ENCODE assay signal across 15 cellular contexts in genomic region chr19:35844482-35845214, GRCh38. TPM values are rescaled to one million over a fixed set of nuclear protein-coding genes. Genes with fewer than 3 reads are reported as not detected.
DNase-seq lines count a peak whose midpoint lies in the region; ATAC-seq, FAIRE-seq and TF ChIP-seq lines count a peak whose summit lies in the region.
"Had no signal": no experiment of that assay in that cellular context is flagged by ENCODE, and none has a peak within 500 bp of the region (broad histone marks: within the 10 kb centered on the region; RNA-seq: fewer than 3 reads in every experiment).

No MANE protein-coding gene starts in this region.

- peaks cover 18% of the 10 kb centered on the region for H3K4me1 Mint-ChIP-seq in activated T-cell treated with anti-CD3 and anti-CD28 coated beads, Interleukin-2, amount 50 U/mL, for 4 hours (ENCODE audit: low read depth)
- peaks cover 12% of the 10 kb centered on the region for H3K4me1 Mint-ChIP-seq in activated T-helper 1 cell treated with anti-CD3 and anti-CD28 coated beads, Interleukin-12 subunit alpha, Interleukin-12 subunit beta, Interleukin-2, Interleukin-4 antibody, amounts not matched to agents 30 ng/mL and 10 ng/mL and 1 ng/mL, durations not matched to agents 14 hours and 24 hours and 36 hours (ENCODE audit: low read depth)
- H3K4me1 Mint-ChIP-seq in stimulated activated naive B cell treated with anti-CD40 and anti-IgM and Interleukin-4, amounts not matched to agents 10 μg/mL and 1 μg/mL and 100 μg/mL, for 72 hours, result peaks cover 11 to 24% of the 10 kb centered on the region in 2 donors

- peaks cover 61% of the 10 kb centered on the region for H3K27me3 Mint-ChIP-seq in activated T-cell treated with anti-CD3 and anti-CD28 coated beads, Interleukin-2, amount 50 U/mL, for 4 hours (ENCODE audit: low read depth)
- H3K27me3 Mint-ChIP-seq in activated T-helper 1 cell treated with anti-CD3 and anti-CD28 coated beads, Interleukin-12 subunit alpha, Interleukin-12 subunit beta, Interleukin-2, Interleukin-4 antibody, amounts not matched to agents 30 ng/mL and 10 ng/mL and 1 ng/mL, durations not matched to agents 14 hours and 24 hours and 36 hours (ENCODE audit: insufficient read depth), result peaks cover 42% of the 10 kb centered on the region
- H3K27me3 Mint-ChIP-seq in stimulated activated naive B cell treated with anti-CD40 and anti-IgM and Interleukin-4, amounts not matched to agents 10 μg/mL and 1 μg/mL and 100 μg/mL, for 72 hours, result peaks cover 65 to 72% of the 10 kb centered on the region in 2 donors

- no peak overlapping the region for H3K27ac ChIP-seq in keratinocyte (ENCODE audit: control insufficient read depth, insufficient read depth, low read length)
- H3K27ac ChIP-seq: GM23248 had no signal

- H3K36me3 Mint-ChIP-seq in activated T-cell treated with anti-CD3 and anti-CD28 coated beads, Interleukin-2, amount 50 U/mL, for 4 hours (ENCODE audit: insufficient read depth), result no peaks in the 10 kb centered on the region
- H3K36me3 Mint-ChIP-seq in activated T-helper 1 cell treated with anti-CD3 and anti-CD28 coated beads, Interleukin-12 subunit alpha, Interleukin-12 subunit beta, Interleukin-2, Interleukin-4 antibody, amounts not matched to agents 30 ng/mL and 10 ng/mL and 1 ng/mL, durations not matched to agents 14 hours and 24 hours and 36 hours (ENCODE audit: low read depth), result peaks cover 3% of the 10 kb centered on the region
- H3K36me3 Mint-ChIP-seq in stimulated activated naive B cell treated with anti-CD40 and anti-IgM and Interleukin-4, amounts not matched to agents 10 μg/mL and 1 μg/mL and 100 μg/mL, for 72 hours, result peaks cover 0 to 7% of the 10 kb centered on the region in 2 donors

- no peaks in the 10 kb centered on the region for H3K9me1 ChIP-seq in keratinocyte (ENCODE audit: control insufficient read depth, extremely low read depth, insufficient read depth, low read length)

- FAIRE-seq in keratinocyte (lab: Jason Lieb, UNC), result no peak
- FAIRE-seq: islet of Langerhans had no signal

- DNase-seq in activated T-cell treated with anti-CD3 and anti-CD28 coated beads, Interleukin-2, amount 50 U/mL, for 4 hours, result no peak
- DNase-seq in activated T-cell treated with anti-CD3 and anti-CD28 coated beads, Interleukin-2, amount 50 U/mL, for 48 hours, result no peak
- no peak for DNase-seq in activated T-helper 1 cell treated with anti-CD3 and anti-CD28 coated beads, Interleukin-12 subunit alpha, Interleukin-12 subunit beta, Interleukin-2, Interleukin-4 antibody, amounts not matched to agents 30 ng/mL and 10 ng/mL and 1 ng/mL, durations not matched to agents 14 hours and 24 hours and 36 hours (ENCODE audit: low spot score)
- no peak for DNase-seq in keratinocyte (ENCODE audit: low read depth, low spot score)
- DNase-seq in stimulated activated naive B cell treated with anti-CD40 and anti-IgM and Interleukin-4, amounts not matched to agents 10 μg/mL and 1 μg/mL and 100 μg/mL, for 72 hours, result no peak
- DNase-seq in NCI-H2196 treated with DMSO at 0.1 percent for 48 hours (lab: John Stamatoyannopoulos, UW; ENCODE audit: unreplicated experiment), result no peak
- DNase-seq in activated gamma-delta T cell (lab: John Stamatoyannopoulos, UW), result no peak
- DNase-seq: NCI-H524 treated with DMSO at 0.1 percent for 48 hours had no signal

- peak overlapping the region; percentile 74 for H3K4me2 ChIP-seq in keratinocyte (ENCODE audit: control insufficient read depth, extremely low read depth, insufficient read depth, low read depth, low read length)

- peaks cover 3% of the 10 kb centered on the region for H3K4me1 ChIP-seq in keratinocyte (ENCODE audit: control insufficient read depth, extremely low read depth, insufficient read depth, low read length)

- H3K4me3 ChIP-seq in keratinocyte (ENCODE audit: control insufficient read depth in 2 of 3, extremely low read depth in 1 of 3, insufficient read depth in 2 of 3, low read depth in 1 of 3, low read length in 3 of 3), result peak overlapping the region in 1 of 3 experiments; percentile 60

- no peaks in the 10 kb centered on the region for H4K20me1 ChIP-seq in keratinocyte (ENCODE audit: control insufficient read depth, extremely low read depth, insufficient read depth, low read length)

- no peak overlapping the region for H3K27ac Mint-ChIP-seq in activated T-helper 1 cell treated with anti-CD3 and anti-CD28 coated beads, Interleukin-12 subunit alpha, Interleukin-12 subunit beta, Interleukin-2, Interleukin-4 antibody, amounts not matched to agents 30 ng/mL and 10 ng/mL and 1 ng/mL, durations not matched to agents 14 hours and 24 hours and 36 hours
- no peak overlapping the region for H3K27ac Mint-ChIP-seq in stimulated activated naive B cell treated with anti-CD40 and anti-IgM and Interleukin-4, amounts not matched to agents 10 μg/mL and 1 μg/mL and 100 μg/mL, for 72 hours

- peak overlapping the region; percentile 46 for H3K4me3 Mint-ChIP-seq in activated T-cell treated with anti-CD3 and anti-CD28 coated beads, Interleukin-2, amount 50 U/mL, for 4 hours
- peak overlapping the region; percentile 38 for H3K4me3 Mint-ChIP-seq in activated T-helper 1 cell treated with anti-CD3 and anti-CD28 coated beads, Interleukin-12 subunit alpha, Interleukin-12 subunit beta, Interleukin-2, Interleukin-4 antibody, amounts not matched to agents 30 ng/mL and 10 ng/mL and 1 ng/mL, durations not matched to agents 14 hours and 24 hours and 36 hours
- peak overlapping the region; percentile 29 to 76 for H3K4me3 Mint-ChIP-seq in stimulated activated naive B cell treated with anti-CD40 and anti-IgM and Interleukin-4, amounts not matched to agents 10 μg/mL and 1 μg/mL and 100 μg/mL, for 72 hours

- no peaks in the 10 kb centered on the region for H3K79me2 ChIP-seq in keratinocyte (ENCODE audit: control insufficient read depth, insufficient read depth, low read length)

- H2AFZ ChIP-seq in keratinocyte (ENCODE audit: control insufficient read depth, low read length), result no peak overlapping the region
- H2AFZ ChIP-seq: GM23248 had no signal

- no peak for ATAC-seq in activated T-cell treated with anti-CD3 and anti-CD28 coated beads, Interleukin-2, amount 50 U/mL, for 4 hours
- ATAC-seq in stimulated activated naive B cell treated with anti-CD40 and anti-IgM and Interleukin-4, amounts not matched to agents 10 μg/mL and 1 μg/mL and 100 μg/mL, for 72 hours (replicated peaks), result no peak
- no peak for ATAC-seq in HG03442 (IDR thresholded peaks at IDR 0.05; ENCODE audit: unreplicated experiment)

- intact Hi-C loops in activated T-helper 1 cell treated with anti-CD3 and anti-CD28 coated beads, Interleukin-12 subunit alpha, Interleukin-12 subunit beta, Interleukin-2, Interleukin-4 antibody, amounts not matched to agents 30 ng/mL and 10 ng/mL and 1 ng/mL, durations not matched to agents 14 hours and 24 hours and 36 hours (cut with micrococcal nuclease), result no loop called here

- no peaks in the 10 kb centered on the region for H3K36me3 ChIP-seq in keratinocyte (ENCODE audit: control insufficient read depth in 2 of 2, extremely low read depth in 1 of 2, insufficient read depth in 2 of 2, low read length in 2 of 2)

- no peaks in the 10 kb centered on the region for H3K9me3 ChIP-seq in keratinocyte (ENCODE audit: control insufficient read depth, low read depth, low read length)

- no peaks in the 10 kb centered on the region for H3K9me3 Mint-ChIP-seq in activated T-cell treated with anti-CD3 and anti-CD28 coated beads, Interleukin-2, amount 50 U/mL, for 4 hours
- no peaks in the 10 kb centered on the region for H3K9me3 Mint-ChIP-seq in activated T-helper 1 cell treated with anti-CD3 and anti-CD28 coated beads, Interleukin-12 subunit alpha, Interleukin-12 subunit beta, Interleukin-2, Interleukin-4 antibody, amounts not matched to agents 30 ng/mL and 10 ng/mL and 1 ng/mL, durations not matched to agents 14 hours and 24 hours and 36 hours
- peaks cover 7 to 8% of the 10 kb centered on the region in 2 donors for H3K9me3 Mint-ChIP-seq in stimulated activated naive B cell treated with anti-CD40 and anti-IgM and Interleukin-4, amounts not matched to agents 10 μg/mL and 1 μg/mL and 100 μg/mL, for 72 hours

- dilution Hi-C loops in keratinocyte (cut with MboI; ENCODE audit: extremely low pct_ligation_motif_present, low sequenced_read_pairs), result no loop called here

- H3K9ac ChIP-seq in keratinocyte (ENCODE audit: control insufficient read depth, extremely low read depth, insufficient read depth, low read length), result no peak overlapping the region
- H3K9ac ChIP-seq: GM23248 had no signal

- H3K27me3 ChIP-seq in keratinocyte (ENCODE audit: control insufficient read depth, extremely low read depth, insufficient read depth, low read length), result peaks cover 38% of the 10 kb centered on the region

- no peak for TF ChIP-seq CTCF in keratinocyte (optimal IDR thresholded peaks at IDR 0.05 in 1 of 3, IDR thresholded peaks at IDR 0.05 in 1 of 3, conservative IDR thresholded peaks at IDR 0.05 in 1 of 3; ENCODE audit: extremely low read depth in 1 of 3, insufficient read depth in 2 of 3, low read length in 3 of 3)

RNA-seq across cellular contexts. Expression of gene NPHS1, which starts 7.7 kb away (rescaled TPM):
- under 1 TPM in 2 of 3 donors, not detected in 1; 0.13 to 0.16 TPM for total RNA-seq in activated T-cell treated with anti-CD3 and anti-CD28 coated beads, Interleukin-2, amount 50 U/mL, for 4 hours
- 0.05 TPM in 1 of 2 replicates, not detected in the other for total RNA-seq in activated T-helper 1 cell treated with anti-CD3 and anti-CD28 coated beads, Interleukin-12 subunit alpha, Interleukin-12 subunit beta, Interleukin-2, Interleukin-4 antibody, amounts not matched to agents 30 ng/mL and 10 ng/mL and 1 ng/mL, durations not matched to agents 14 hours and 24 hours and 36 hours
- not detected in 3 replicates for polyA plus RNA-seq in keratinocyte
- polyA plus RNA-seq in keratinocyte (2011; ENCODE audit: low read depth), result not detected
- polyA plus RNA-seq in keratinocyte (2011; cell fraction: cytosol; rRNA removed), result not detected in 2 replicates
- not detected in 2 replicates for polyA plus RNA-seq in keratinocyte (2011; cell fraction: nucleus; rRNA removed)
- not detected in 2 replicates for polyA plus RNA-seq in keratinocyte (2012; ENCODE audit: low replicate concordance)
- polyA minus RNA-seq in keratinocyte, result not detected in 3 replicates
- polyA minus RNA-seq in keratinocyte (2011; cell fraction: cytosol; rRNA and poly(A)+ RNA removed), result not detected
- polyA minus RNA-seq in keratinocyte (2011; cell fraction: nucleus; rRNA and poly(A)+ RNA removed), result not detected in 2 replicates
- total RNA-seq: Daoy, esophagus mucosa, GM23248, myocyte had no signal
- polyA plus RNA-seq: GM23248, urinary bladder had no signal

RNA-seq across cellular contexts. Expression of gene KIRREL2, which starts 12.1 kb away (rescaled TPM):
- total RNA-seq in activated T-cell treated with anti-CD3 and anti-CD28 coated beads, Interleukin-2, amount 50 U/mL, for 4 hours, result under 1 TPM; 0.24 to 0.92 (median 0.86) TPM
- total RNA-seq in activated T-helper 1 cell treated with anti-CD3 and anti-CD28 coated beads, Interleukin-12 subunit alpha, Interleukin-12 subunit beta, Interleukin-2, Interleukin-4 antibody, amounts not matched to agents 30 ng/mL and 10 ng/mL and 1 ng/mL, durations not matched to agents 14 hours and 24 hours and 36 hours, result 1.7 TPM in 2 replicates
- 0.02 TPM in 1 of 3 replicates, not detected in the others for polyA plus RNA-seq in keratinocyte
- polyA plus RNA-seq in keratinocyte (2011; ENCODE audit: low read depth), result not detected
- polyA plus RNA-seq in keratinocyte (2011; cell fraction: cytosol; rRNA removed), result not detected in 2 replicates
- polyA plus RNA-seq in keratinocyte (2011; cell fraction: nucleus; rRNA removed), result 0.05 TPM in 1 of 2 replicates, not detected in the other
- polyA plus RNA-seq in keratinocyte (2012; ENCODE audit: low replicate concordance), result 0.03 TPM in 1 of 2 replicates, not detected in the other
- polyA minus RNA-seq in keratinocyte, result not detected in 3 replicates
- polyA minus RNA-seq in keratinocyte (2011; cell fraction: cytosol; rRNA and poly(A)+ RNA removed), result not detected
- not detected in 2 replicates for polyA minus RNA-seq in keratinocyte (2011; cell fraction: nucleus; rRNA and poly(A)+ RNA removed)
- total RNA-seq: GM23248, myocyte, urinary bladder had no signal
- polyA plus RNA-seq: GM23248, urinary bladder had no signal

RNA-seq across cellular contexts. Expression of gene APLP1, which starts 23.7 kb away (rescaled TPM):
- total RNA-seq in activated T-cell treated with anti-CD3 and anti-CD28 coated beads, Interleukin-2, amount 50 U/mL, for 4 hours, result under 1 TPM in 2 of 3 donors, not detected in 1; 0.24 to 0.34 TPM
- 2.3 and 2.4 TPM in 2 replicates for total RNA-seq in activated T-helper 1 cell treated with anti-CD3 and anti-CD28 coated beads, Interleukin-12 subunit alpha, Interleukin-12 subunit beta, Interleukin-2, Interleukin-4 antibody, amounts not matched to agents 30 ng/mL and 10 ng/mL and 1 ng/mL, durations not matched to agents 14 hours and 24 hours and 36 hours
- 0.50 to 0.95 TPM (median 0.66 TPM) in 3 replicates for polyA plus RNA-seq in keratinocyte
- polyA plus RNA-seq in keratinocyte (2011; ENCODE audit: low read depth), result not detected
- polyA plus RNA-seq in keratinocyte (2011; cell fraction: cytosol; rRNA removed), result 0.23 and 0.26 TPM in 2 replicates
- polyA plus RNA-seq in keratinocyte (2011; cell fraction: nucleus; rRNA removed), result 0.68 and 1.3 TPM in 2 replicates
- polyA plus RNA-seq in keratinocyte (2012; ENCODE audit: low replicate concordance), result 0.35 and 0.56 TPM in 2 replicates
- polyA minus RNA-seq in keratinocyte, result 0.32 to 2.8 TPM (median 0.53 TPM) in 3 replicates
- not detected for polyA minus RNA-seq in keratinocyte (2011; cell fraction: cytosol; rRNA and poly(A)+ RNA removed)
- 0.42 and 1.1 TPM in 2 replicates for polyA minus RNA-seq in keratinocyte (2011; cell fraction: nucleus; rRNA and poly(A)+ RNA removed)

RNA-seq across cellular contexts. Expression of gene PRODH2, which starts 32.0 kb away (rescaled TPM):
- not detected for total RNA-seq in activated T-cell treated with anti-CD3 and anti-CD28 coated beads, Interleukin-2, amount 50 U/mL, for 4 hours
- total RNA-seq in activated T-helper 1 cell treated with anti-CD3 and anti-CD28 coated beads, Interleukin-12 subunit alpha, Interleukin-12 subunit beta, Interleukin-2, Interleukin-4 antibody, amounts not matched to agents 30 ng/mL and 10 ng/mL and 1 ng/mL, durations not matched to agents 14 hours and 24 hours and 36 hours, result not detected in 2 replicates
- polyA plus RNA-seq in keratinocyte, result not detected in 3 replicates
- polyA plus RNA-seq in keratinocyte (2011; ENCODE audit: low read depth), result not detected
- polyA plus RNA-seq in keratinocyte (2011; cell fraction: cytosol; rRNA removed), result not detected in 2 replicates
- not detected in 2 replicates for polyA plus RNA-seq in keratinocyte (2011; cell fraction: nucleus; rRNA removed)
- polyA plus RNA-seq in keratinocyte (2012; ENCODE audit: low replicate concordance), result not detected in 2 replicates
- polyA minus RNA-seq in keratinocyte, result not detected in 3 replicates
- not detected for polyA minus RNA-seq in keratinocyte (2011; cell fraction: cytosol; rRNA and poly(A)+ RNA removed)
- polyA minus RNA-seq in keratinocyte (2011; cell fraction: nucleus; rRNA and poly(A)+ RNA removed), result not detected in 2 replicates
- total RNA-seq: Daoy, esophagus mucosa, GM23248, myocyte, urinary bladder had no signal
- polyA plus RNA-seq: GM23248 had no signal

RNA-seq across cellular contexts. Expression of gene NFKBID, which starts 55.7 kb away (rescaled TPM):
- 100 to 1,000 TPM; 138 to 149 (median 142) TPM for total RNA-seq in activated T-cell treated with anti-CD3 and anti-CD28 coated beads, Interleukin-2, amount 50 U/mL, for 4 hours
- 163 and 164 TPM in 2 replicates for total RNA-seq in activated T-helper 1 cell treated with anti-CD3 and anti-CD28 coated beads, Interleukin-12 subunit alpha, Interleukin-12 subunit beta, Interleukin-2, Interleukin-4 antibody, amounts not matched to agents 30 ng/mL and 10 ng/mL and 1 ng/mL, durations not matched to agents 14 hours and 24 hours and 36 hours
- 3.9 to 6.0 TPM (median 5.0 TPM) in 3 replicates for polyA plus RNA-seq in keratinocyte
- 0.82 TPM for polyA plus RNA-seq in keratinocyte (2011; ENCODE audit: low read depth)
- 1.2 and 3.4 TPM in 2 replicates for polyA plus RNA-seq in keratinocyte (2011; cell fraction: cytosol; rRNA removed)
- 20.2 and 25.4 TPM in 2 replicates for polyA plus RNA-seq in keratinocyte (2011; cell fraction: nucleus; rRNA removed)
- 3.1 and 6.2 TPM in 2 replicates for polyA plus RNA-seq in keratinocyte (2012; ENCODE audit: low replicate concordance)
- 3.1 to 7.2 TPM (median 4.7 TPM) in 3 replicates for polyA minus RNA-seq in keratinocyte
- 6.7 TPM for polyA minus RNA-seq in keratinocyte (2011; cell fraction: cytosol; rRNA and poly(A)+ RNA removed)
- 5.9 and 7.9 TPM in 2 replicates for polyA minus RNA-seq in keratinocyte (2011; cell fraction: nucleus; rRNA and poly(A)+ RNA removed)
